Comparison of ENCODE assay signal across 1 cellular context in genomic region chr7:142353147-142354058, GRCh38.
TF ChIP-seq lines count a peak whose summit lies in the region.

No MANE protein-coding gene starts in this region.

TF ChIP-seq in GM23338, 12 proteins besides CTCF, POLR2A, EP300 and RAD21:
- TF ChIP-seq CREB1 (CRISPR knock-in tag; IDR thresholded peaks at IDR 0.05; ENCODE audit: low read depth) (no peak), ETS1 (IDR thresholded peaks at IDR 0.05) (no peak), EZH2phosphoT487 (IDR thresholded peaks at IDR 0.05; ENCODE audit: unreplicated experiment) (no peak), STAT1 (IDR thresholded peaks at IDR 0.05; ENCODE audit: unreplicated experiment) (no peak), JUNB (IDR thresholded peaks at IDR 0.05; ENCODE audit: unreplicated experiment) (no peak), EZH2 (IDR thresholded peaks at IDR 0.05; ENCODE audit: low read depth, unreplicated experiment) (no peak)
